12 cellular contexts compared by ENCODE assay signal in genomic region chr5:56986631-56986957, GRCh38. TPM values are rescaled to one million over a fixed set of nuclear protein-coding genes. Genes with fewer than 3 reads are reported as not detected.
DNase-seq lines count a peak whose midpoint lies in the region; ATAC-seq and TF ChIP-seq lines count a peak whose summit lies in the region.
"Had no signal": no experiment of that assay in that cellular context is flagged by ENCODE, and none has a peak within 500 bp of the region (broad histone marks: within the 10 kb centered on the region; RNA-seq: fewer than 3 reads in every experiment).

No MANE protein-coding gene starts in this region.

- DNase-seq in Karpas-422 (peak; percentile 78), kidney glomerular epithelial cell (lab: John Stamatoyannopoulos, UW) (peak; percentile 87), cerebellar nuclear complex (lab: John Stamatoyannopoulos, UW) (no peak), Peyer's patch (no peak), NCI-H510A treated with DMSO at 0.1 percent for 48 hours (lab: John Stamatoyannopoulos, UW) (no peak), GM10248 (ENCODE audit: extremely low spot score) (no peak)
- DNase-seq: endodermal cell, MM.1S, NCI-H748 treated with DMSO at 0.1 percent for 48 hours had no signal

- peak overlapping the region; percentile 59 for H3K4me2 ChIP-seq in Karpas-422 (ENCODE audit: low read depth, low read length, poor library complexity, severe bottlenecking)

- no peaks in the 10 kb centered on the region for H3K36me3 ChIP-seq in Karpas-422 (ENCODE audit: insufficient read depth, low read length)
- no peaks in the 10 kb centered on the region for H3K36me3 ChIP-seq in Peyer's patch

- peak; percentile 62 for ATAC-seq in GM18868 (IDR thresholded peaks at IDR 0.05; ENCODE audit: unreplicated experiment)
- ATAC-seq in HG02610 (IDR thresholded peaks at IDR 0.05; ENCODE audit: unreplicated experiment), result peak; percentile 38

- POLR2A ChIA-PET in GM10248 (lab: Yijun Ruan, JAX), result no interaction called here

- H3K4me3 ChIP-seq in Karpas-422 (ENCODE audit: low read length), result peak overlapping the region; percentile 5; the same call in 1 of the 2 replicates
- no peak overlapping the region for H3K4me3 ChIP-seq in Peyer's patch
- H3K4me3 ChIP-seq: skin epidermis had no signal

- peak overlapping the region; percentile 37; the same call in 1 of the 2 replicates for H3K27ac ChIP-seq in Karpas-422 (ENCODE audit: low read length)
- H3K27ac ChIP-seq in Peyer's patch, result no peak overlapping the region
- H3K27ac ChIP-seq: skin epidermis had no signal

- no peak overlapping the region for H3K9ac ChIP-seq in Karpas-422 (ENCODE audit: low read length)

- H3K79me2 ChIP-seq in Karpas-422 (ENCODE audit: low read length), result no peaks in the 10 kb centered on the region

- H3K9me3 ChIP-seq in Karpas-422 (ENCODE audit: low read length), result no peaks in the 10 kb centered on the region
- H3K9me3 ChIP-seq in Peyer's patch, result no peaks in the 10 kb centered on the region

- CTCF ChIA-PET in GM10248 (lab: Yijun Ruan, JAX), result interaction anchor here (1.2 to 2.5 kb wide), 3 partner anchors 10 to 152 kb away, joined by 3 to 16 read pairs (median 6); no protein-coding TSS in a partner anchor

- H3K4me1 ChIP-seq in Karpas-422 (ENCODE audit: low read length) (peaks cover 25% of the 10 kb centered on the region), Peyer's patch (no peaks in the 10 kb centered on the region)

- no peaks in the 10 kb centered on the region for H3K9me2 ChIP-seq in Karpas-422 (replicated peaks; ENCODE audit: insufficient read depth, low read length)

- H2AFZ ChIP-seq in Karpas-422 (ENCODE audit: low read length), result no peak overlapping the region

- no peaks in the 10 kb centered on the region for H3K27me3 ChIP-seq in Karpas-422 (ENCODE audit: low read length)
- no peaks in the 10 kb centered on the region for H3K27me3 ChIP-seq in Peyer's patch

- TF ChIP-seq POLR2A in Peyer's patch (IDR thresholded peaks at IDR 0.05), result no peak

- TF ChIP-seq CTCF in Peyer's patch (IDR thresholded peaks at IDR 0.05), result no peak
- TF ChIP-seq CTCF in GM10248 (IDR thresholded peaks at IDR 0.05; ENCODE audit: control extremely low read depth, extremely low read depth, low read depth, missing control alignments), result no peak

- H4K20me1 ChIP-seq in Karpas-422 (ENCODE audit: insufficient read depth, low read depth, low read length), result no peaks in the 10 kb centered on the region

RNA-seq across cellular contexts. Expression of gene MIER3, which starts 34.7 kb away (rescaled TPM):
- total RNA-seq in Karpas-422 (2014; rRNA removed; shearing (Covaris generic); ENCODE audit: low replicate concordance), result 21.3 and 41.4 TPM in 2 replicates
- 10 to 100 TPM; 19.8 to 38.5 (median 29.5) TPM for total RNA-seq in Peyer's patch

Comparison
In these comparisons a context has a peak if more than half of its experiments do, and no peak if none do; other contexts are left out.
1. DNase-seq: peak in Karpas-422 (single experiment) and kidney glomerular epithelial cell (single experiment); none in cerebellar nuclear complex (0 of 2), Peyer's patch (0 of 3), NCI-H510A treated with DMSO at 0.1 percent for 48 hours (single experiment) and GM10248 (single experiment).